ENCODE assay signal across 24 cellular contexts in the genomic region with DNA sequence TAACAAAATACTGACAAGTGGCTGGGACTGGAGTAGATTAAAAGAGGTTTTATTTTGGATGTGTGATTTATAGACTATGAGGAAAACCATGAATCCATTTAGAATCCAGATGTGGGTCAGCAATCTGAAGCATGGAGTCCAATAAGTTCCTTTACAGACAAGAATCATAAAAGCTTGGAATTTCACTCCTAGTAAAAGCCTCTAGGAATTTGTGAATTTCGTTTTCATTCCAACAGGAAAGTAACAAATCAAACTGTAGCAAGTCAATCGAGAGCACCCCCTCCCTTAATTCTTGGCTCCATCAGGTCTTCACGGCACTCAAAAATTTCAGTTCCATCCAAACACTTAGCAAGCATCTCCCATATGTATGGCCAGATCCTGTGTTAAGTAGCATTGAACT.
"Had no signal": no experiment of that assay in that cellular context is flagged by ENCODE, and none has a peak within 500 bp of the region (broad histone marks: within the 10 kb centered on the region; RNA-seq: fewer than 3 reads in every experiment).

No MANE protein-coding gene starts in this region.

- H2AFZ ChIP-seq: neural progenitor cell, parathyroid adenoma had no signal

- H3K36me3 ChIP-seq: neural progenitor cell, ovary, right lobe of liver, sigmoid colon, stomach, thoracic aorta, thyroid gland, tibial nerve, upper lobe of left lung, vagina had no signal

- H3K27ac ChIP-seq: neural progenitor cell, ovary, parathyroid adenoma, psoas muscle, right lobe of liver, sigmoid colon, stomach, thoracic aorta, thyroid gland, tibial nerve, upper lobe of left lung, vagina had no signal

- H3K9me3 ChIP-seq: ovary, psoas muscle, right lobe of liver, sigmoid colon, stomach, thoracic aorta, thyroid gland, tibial nerve, upper lobe of left lung, vagina had no signal

- ATAC-seq: naive thymus-derived CD4-positive, alpha-beta T cell; natural killer cell; psoas muscle; right cardiac atrium; right lobe of liver; stimulated activated effector memory CD8-positive, alpha-beta T cell treated with anti-CD3 and anti-CD28 coated beads, Interleukin-12 subunit alpha, Interleukin-12 subunit beta, amount 100 ng/mL, for 72 hours; stimulated activated naive B cell treated with anti-CD40 and anti-IgM and Interleukin-4, amounts not matched to agents 10 μg/mL and 1 μg/mL and 100 μg/mL, for 72 hours had no signal

- DNase-seq: naive thymus-derived CD4-positive, alpha-beta T cell; natural killer cell; ovary; posterior cingulate gyrus; psoas muscle; right cardiac atrium; right lobe of liver; sigmoid colon; small intestine; stimulated activated CD4-positive, alpha-beta T cell treated with anti-CD3 and anti-CD28 coated beads, Interleukin-15, amount 100 ng/mL, for 24 hours; stimulated activated CD4-positive, alpha-beta T cell treated with anti-CD3 and anti-CD28 coated beads, Interleukin-2, amount 100 ng/mL, for 24 hours; stimulated activated CD4-positive, alpha-beta T cell treated with anti-CD3 and anti-CD28 coated beads, Interleukin-2, amount 100 ng/mL, for 48 hours; stimulated activated CD4-positive, alpha-beta T cell treated with anti-CD3 and anti-CD28 coated beads, Interleukin-4, amount 100 ng/mL, for 24 hours; stimulated activated naive B cell treated with anti-CD40 and anti-IgM and Interleukin-4, amounts not matched to agents 10 μg/mL and 1 μg/mL and 100 μg/mL, for 72 hours; stimulated activated naive CD4-positive, alpha-beta T cell treated with Interleukin-2 at 50 U/mL for 16 hours; stomach; thyroid gland; upper lobe of left lung had no signal

- H3K27me3 ChIP-seq: neural progenitor cell, ovary, right lobe of liver, sigmoid colon, stomach, thyroid gland, tibial nerve, upper lobe of left lung, vagina had no signal

- H3K4me2 ChIP-seq: neural progenitor cell had no signal

- H3K9ac ChIP-seq: neural progenitor cell, parathyroid adenoma had no signal

- H3K4me1 ChIP-seq: neural progenitor cell, parathyroid adenoma, psoas muscle, right lobe of liver, sigmoid colon, stomach, thyroid gland, tibial nerve, upper lobe of left lung, vagina had no signal

- H3K79me2 ChIP-seq: parathyroid adenoma had no signal

- H3K4me3 ChIP-seq: neural progenitor cell, ovary, psoas muscle, right lobe of liver, sigmoid colon, stomach, thoracic aorta, thyroid gland, tibial nerve, upper lobe of left lung, vagina had no signal
